In the genomic region with DNA sequence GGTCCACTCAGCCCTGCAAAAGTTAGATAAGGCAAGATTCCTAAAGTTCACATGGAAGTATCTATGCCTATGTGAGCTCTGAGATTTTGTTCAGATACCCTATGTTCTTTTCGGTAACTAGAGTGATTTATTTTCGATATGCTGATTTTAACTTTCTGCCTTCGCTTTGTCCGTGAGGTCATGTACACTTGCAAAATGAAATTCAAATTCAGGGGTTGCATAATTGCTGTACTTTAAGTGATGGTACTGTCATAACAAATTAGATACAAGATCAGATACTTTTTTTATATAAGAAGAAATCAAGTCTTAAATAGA, we compare ENCODE assay signal across 8 cellular contexts. TPM values are rescaled to one million over a fixed set of nuclear protein-coding genes. Genes with fewer than 3 reads are reported as not detected.
DNase-seq lines count a peak whose midpoint lies in the region; ATAC-seq and TF ChIP-seq lines count a peak whose summit lies in the region.

No MANE protein-coding gene starts in this region.

- TF ChIP-seq CTCF in DOHH2 (IDR thresholded peaks at IDR 0.05; ENCODE audit: low read depth, low read length, poor library complexity, severe bottlenecking) = no peak
- no peak for TF ChIP-seq CTCF in brain microvascular endothelial cell (IDR thresholded peaks at IDR 0.05; ENCODE audit: low read depth, low read length, missing control alignments)

- in situ Hi-C loops in brain microvascular endothelial cell (cut with HindIII; ENCODE audit: low pct_ligation_motif_present, low sequenced_read_pairs) = no loop called here

- H3K4me3 ChIP-seq in DOHH2 (ENCODE audit: low read length) (peak overlapping the region; percentile 95), brain microvascular endothelial cell (ENCODE audit: low read depth, low read length) (peak overlapping the region; percentile 94), mesodermal cell (ENCODE audit: extremely low read depth, insufficient read depth, low read length, poor library complexity, severe bottlenecking) (peak overlapping the region; percentile 60)

- peak overlapping the region; percentile 92 for H3K4me2 ChIP-seq in DOHH2 (ENCODE audit: low read length)

- H3K27me3 ChIP-seq in DOHH2 (ENCODE audit: control insufficient read depth, low read length) (no peaks in the 10 kb centered on the region), brain microvascular endothelial cell (replicated peaks) (no peaks in the 10 kb centered on the region)

- peak; percentile 1 for ATAC-seq in HG03460 (IDR thresholded peaks at IDR 0.05; ENCODE audit: unreplicated experiment)

- H3K4me1 ChIP-seq in DOHH2 (ENCODE audit: control insufficient read depth, low read length) (peaks cover 21% of the 10 kb centered on the region), mesodermal cell (ENCODE audit: control insufficient read depth, insufficient read depth, low read length, poor library complexity, severe bottlenecking) (peaks cover 3% of the 10 kb centered on the region)

- peak overlapping the region; percentile 73 for H3K27ac ChIP-seq in DOHH2 (ENCODE audit: low read depth, low read length)
- H3K27ac ChIP-seq in brain microvascular endothelial cell = peak overlapping the region; percentile 84
- peak overlapping the region; percentile 91 for H3K27ac ChIP-seq in mesodermal cell (ENCODE audit: low read depth, low read length, severe bottlenecking)

- no peaks in the 10 kb centered on the region for H3K9me2 ChIP-seq in DOHH2 (replicated peaks; ENCODE audit: control insufficient read depth, low read length)

- WGBS in mesodermal cell (ENCODE audit: insufficient coverage in 2 of 2), 2 experiments = 36 to 43% methylated on average over 3 to 4 of the region's 4 CpGs

- H3F3A ChIP-seq in DOHH2 (ENCODE audit: control insufficient read depth, insufficient read depth) = peaks cover 5% of the 10 kb centered on the region; the same call in 1 of the 2 replicates

- DNase-seq in brain microvascular endothelial cell (no peak), NCI-H2196 (lab: John Stamatoyannopoulos, UW; ENCODE audit: unreplicated experiment) (no peak), cerebellar cortex (ENCODE audit: low spot score) (no peak), ureter (ENCODE audit: low spot score) (no peak)
- no peak for DNase-seq in stimulated activated CD4-positive, alpha-beta T cell treated with anti-CD3 and anti-CD28 coated beads, Interleukin-2, amount 100 ng/mL, for 24 hours

- peaks cover 17% of the 10 kb centered on the region; the same call in 1 of the 2 replicates for H4K20me1 ChIP-seq in DOHH2 (ENCODE audit: control insufficient read depth, insufficient read depth, low read depth, low read length)

- H3K9me3 ChIP-seq in DOHH2 (ENCODE audit: control insufficient read depth, insufficient read depth, low read length) (no peaks in the 10 kb centered on the region), mesodermal cell (ENCODE audit: control insufficient read depth, low read length) (peaks cover 3% of the 10 kb centered on the region)

- peaks cover 46% of the 10 kb centered on the region for H3K79me2 ChIP-seq in DOHH2 (ENCODE audit: control insufficient read depth, low read length)

- H3K36me3 ChIP-seq in DOHH2 (ENCODE audit: control insufficient read depth, low read length) (peaks cover 3% of the 10 kb centered on the region; the same call in 1 of the 2 replicates), brain microvascular endothelial cell (replicated peaks) (no peaks in the 10 kb centered on the region), mesodermal cell (ENCODE audit: control insufficient read depth, insufficient read depth, low read length) (no peaks in the 10 kb centered on the region)

RNA-seq across cellular contexts. Expression of a gene that starts 0.3 kb away (rescaled TPM):
- polyA plus RNA-seq in mesodermal cell (2013, experiment 1 of 2) = 43.5 TPM
- 44.0 TPM for polyA plus RNA-seq in mesodermal cell (2013, experiment 2 of 2)
- total RNA-seq in ureter = 125 TPM

RNA-seq across cellular contexts. Expression of a gene that starts 40.5 kb away (rescaled TPM):
- polyA plus RNA-seq in mesodermal cell (2013, experiment 1 of 2) = 2.8 TPM
- polyA plus RNA-seq in mesodermal cell (2013, experiment 2 of 2) = 1.8 TPM
- 19.1 TPM for total RNA-seq in ureter
